1 cellular context compared by ENCODE assay signal in genomic region chr6:10696655-10697054, GRCh38.
TF ChIP-seq lines count a peak whose summit lies in the region.

No MANE protein-coding gene starts in this region.

TF ChIP-seq in HepG2, 621 proteins besides CTCF, POLR2A, EP300 and RAD21:
- TF ChIP-seq STAT6 (CRISPR knock-in tag; IDR thresholded peaks at IDR 0.05; ENCODE audit: borderline replicate concordance) (no peak), ARNT (IDR thresholded peaks at IDR 0.05) (no peak), RBFOX2 (IDR thresholded peaks at IDR 0.05; ENCODE audit: low read depth, low read length) (no peak), ZNF205 (CRISPR knock-in tag; IDR thresholded peaks at IDR 0.05) (no peak), ZNF225 (CRISPR knock-in tag; IDR thresholded peaks at IDR 0.05) (no peak), CC2D1A (CRISPR knock-in tag; IDR thresholded peaks at IDR 0.05) (no peak), KDM2A (CRISPR knock-in tag; IDR thresholded peaks at IDR 0.05; ENCODE audit: borderline replicate concordance, low read depth) (no peak), HOXA9 (CRISPR knock-in tag; IDR thresholded peaks at IDR 0.05; ENCODE audit: borderline replicate concordance) (no peak), DMTF1 (CRISPR knock-in tag; IDR thresholded peaks at IDR 0.05) (no peak)
